In the genomic region with DNA sequence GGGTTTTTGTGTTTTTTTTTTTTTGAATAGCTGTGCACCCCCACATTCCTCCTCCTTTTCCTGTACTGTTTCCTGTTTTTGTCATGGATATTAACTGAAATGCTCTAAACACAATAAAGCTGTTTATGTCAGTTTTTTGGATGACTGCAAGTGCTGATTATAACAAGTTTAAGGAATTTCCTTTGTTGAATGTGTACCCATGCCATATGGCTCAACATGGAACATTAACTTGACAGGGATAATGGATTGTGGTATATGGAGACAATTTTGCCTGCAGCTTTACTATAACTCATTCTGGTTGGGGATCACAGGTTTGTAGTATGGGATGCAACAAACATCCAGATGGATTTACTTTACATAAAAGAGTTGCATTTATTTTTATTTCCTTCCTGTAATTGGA, we compare ENCODE assay signal across 1 cellular context.
TF ChIP-seq lines count a peak whose summit lies in the region.

No MANE protein-coding gene starts in this region.

TF ChIP-seq in SK-N-SH treated with all-trans-retinoic acid at 6 μM for 48 hours, 23 proteins besides CTCF, POLR2A, EP300 and RAD21 (continued from another document):
- TF ChIP-seq, protein P1, sequence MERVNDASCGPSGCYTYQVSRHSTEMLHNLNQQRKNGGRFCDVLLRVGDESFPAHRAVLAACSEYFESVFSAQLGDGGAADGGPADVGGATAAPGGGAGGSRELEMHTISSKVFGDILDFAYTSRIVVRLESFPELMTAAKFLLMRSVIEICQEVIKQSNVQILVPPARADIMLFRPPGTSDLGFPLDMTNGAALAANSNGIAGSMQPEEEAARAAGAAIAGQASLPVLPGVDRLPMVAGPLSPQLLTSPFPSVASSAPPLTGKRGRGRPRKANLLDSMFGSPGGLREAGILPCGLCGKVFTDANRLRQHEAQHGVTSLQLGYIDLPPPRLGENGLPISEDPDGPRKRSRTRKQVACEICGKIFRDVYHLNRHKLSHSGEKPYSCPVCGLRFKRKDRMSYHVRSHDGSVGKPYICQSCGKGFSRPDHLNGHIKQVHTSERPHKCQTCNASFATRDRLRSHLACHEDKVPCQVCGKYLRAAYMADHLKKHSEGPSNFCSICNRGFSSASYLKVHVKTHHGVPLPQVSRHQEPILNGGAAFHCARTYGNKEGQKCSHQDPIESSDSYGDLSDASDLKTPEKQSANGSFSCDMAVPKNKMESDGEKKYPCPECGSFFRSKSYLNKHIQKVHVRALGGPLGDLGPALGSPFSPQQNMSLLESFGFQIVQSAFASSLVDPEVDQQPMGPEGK (CRISPR knock-in tag; IDR thresholded peaks at IDR 0.05; ENCODE audit: borderline replicate concordance): no peak
- no peak for TF ChIP-seq GLIS3 (CRISPR knock-in tag; IDR thresholded peaks at IDR 0.05)
- TF ChIP-seq, protein P2, sequence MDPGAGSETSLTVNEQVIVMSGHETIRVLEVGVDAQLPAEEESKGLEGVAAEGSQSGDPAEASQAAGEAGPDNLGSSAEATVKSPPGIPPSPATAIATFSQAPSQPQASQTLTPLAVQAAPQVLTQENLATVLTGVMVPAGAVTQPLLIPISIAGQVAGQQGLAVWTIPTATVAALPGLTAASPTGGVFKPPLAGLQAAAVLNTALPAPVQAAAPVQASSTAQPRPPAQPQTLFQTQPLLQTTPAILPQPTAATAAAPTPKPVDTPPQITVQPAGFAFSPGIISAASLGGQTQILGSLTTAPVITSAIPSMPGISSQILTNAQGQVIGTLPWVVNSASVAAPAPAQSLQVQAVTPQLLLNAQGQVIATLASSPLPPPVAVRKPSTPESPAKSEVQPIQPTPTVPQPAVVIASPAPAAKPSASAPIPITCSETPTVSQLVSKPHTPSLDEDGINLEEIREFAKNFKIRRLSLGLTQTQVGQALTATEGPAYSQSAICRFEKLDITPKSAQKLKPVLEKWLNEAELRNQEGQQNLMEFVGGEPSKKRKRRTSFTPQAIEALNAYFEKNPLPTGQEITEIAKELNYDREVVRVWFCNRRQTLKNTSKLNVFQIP (CRISPR knock-in tag; IDR thresholded peaks at IDR 0.05; ENCODE audit: borderline replicate concordance, low read depth): no peak
- no peak for TF ChIP-seq ZNF565 (CRISPR knock-in tag; conservative IDR thresholded peaks at IDR 0.05; ENCODE audit: low read depth)
- no peak for TF ChIP-seq BACH2 (CRISPR knock-in tag; IDR thresholded peaks at IDR 0.05; ENCODE audit: borderline replicate concordance)
- TF ChIP-seq ZFP30 (CRISPR knock-in tag; IDR thresholded peaks at IDR 0.05): no peak
- no peak for TF ChIP-seq ESRRG (CRISPR knock-in tag; IDR thresholded peaks at IDR 0.05)
